In genomic region chr6:130222775-130223174, GRCh38 we compare ENCODE assay signal across 1 cellular context.
TF ChIP-seq lines count a peak whose summit lies in the region.

A gene with protein sequence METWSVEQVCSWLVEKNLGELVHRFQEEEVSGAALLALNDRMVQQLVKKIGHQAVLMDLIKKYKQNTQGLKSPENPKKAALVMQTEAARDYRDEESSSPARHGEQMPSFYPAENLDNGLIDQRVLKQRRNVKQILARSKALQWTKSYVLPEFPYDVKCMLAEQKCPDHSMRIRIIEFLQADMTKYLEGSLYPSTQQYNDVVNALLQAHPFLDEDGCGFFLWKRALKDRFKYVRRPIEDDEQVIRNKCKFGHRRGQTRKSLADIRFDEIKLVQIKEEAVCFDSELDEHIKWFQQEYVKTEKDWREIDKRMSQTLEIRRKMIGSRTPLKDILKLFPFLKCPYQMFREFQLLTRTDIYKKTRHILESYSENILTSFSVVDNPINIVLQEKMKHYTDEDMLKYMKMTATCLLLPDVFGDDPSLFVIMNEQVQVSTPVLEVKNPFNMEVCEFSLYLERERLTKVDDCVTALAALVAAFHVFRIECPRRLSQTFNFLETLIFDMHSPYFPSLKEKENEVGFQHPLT (minus strand): TSS chr6:130222951. CDS start chr6:130215273, 7,678 bp downstream.

TF ChIP-seq in GM12878, 131 proteins besides CTCF, POLR2A, EP300 and RAD21:
- no peak for TF ChIP-seq NRF1 (conservative IDR thresholded peaks at IDR 0.05; ENCODE audit: low read depth, low read length)
- TF ChIP-seq MTA2 (IDR thresholded peaks at IDR 0.05; ENCODE audit: low read depth): no peak
- no peak for TF ChIP-seq CHD1 (IDR thresholded peaks at IDR 0.05; ENCODE audit: low read depth, low read length)
- no peak for TF ChIP-seq RFX5 (IDR thresholded peaks at IDR 0.05; ENCODE audit: low read depth, low read length)
